8 cellular contexts compared by ENCODE assay signal in the genomic region with DNA sequence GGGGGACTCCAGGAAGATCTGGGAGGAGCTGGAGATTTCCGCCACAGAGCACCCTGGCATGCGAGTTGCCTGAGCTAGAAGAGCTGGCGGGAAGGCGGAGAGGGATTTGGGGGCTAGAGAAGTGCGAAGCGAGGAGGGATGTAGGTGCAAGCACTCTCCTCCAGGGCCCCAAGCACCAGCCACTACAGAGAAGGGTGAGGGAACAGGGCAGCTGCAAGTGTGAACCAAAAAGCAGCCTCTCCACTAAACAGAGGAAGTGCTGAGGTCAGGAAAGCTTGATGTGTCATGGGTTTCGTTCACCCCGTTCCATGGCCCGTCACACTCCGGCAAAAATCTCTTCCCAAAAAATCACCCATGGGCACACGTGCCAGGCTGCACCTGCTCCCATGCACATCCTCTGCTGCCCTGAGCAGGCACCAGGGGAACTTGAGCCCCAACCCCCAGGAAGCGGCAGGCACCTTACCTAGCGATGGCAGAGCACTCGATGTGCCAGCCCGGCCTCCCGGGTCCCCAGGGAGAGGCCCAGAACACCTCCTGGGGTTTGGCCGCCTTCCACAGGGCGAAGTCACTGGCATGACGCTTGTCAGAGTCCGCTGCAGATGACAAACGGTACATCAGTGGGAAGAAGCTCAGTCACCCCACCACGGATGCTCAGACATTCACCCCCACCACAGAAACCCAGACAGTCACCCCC. TPM values are rescaled to one million over a fixed set of nuclear protein-coding genes. Genes with fewer than 3 reads are reported as not detected.
DNase-seq lines count a peak whose midpoint lies in the region; ATAC-seq and TF ChIP-seq lines count a peak whose summit lies in the region.

No MANE protein-coding gene starts in this region.

- no peak overlapping the region for H3K4me3 Mint-ChIP-seq in chondrocyte (ENCODE audit: unreplicated experiment)

- TF ChIP-seq CTCF in RWPE1 (conservative IDR thresholded peaks at IDR 0.05; ENCODE audit: low read depth) (no peak), chondrocyte (IDR thresholded peaks at IDR 0.05) (no peak)

- H3K27ac Mint-ChIP-seq in chondrocyte (ENCODE audit: unreplicated experiment), result no peak overlapping the region

- CTCF ChIA-PET in RWPE1 (lab: Yijun Ruan, JAX), result no interaction called here

- H3K27me3 Mint-ChIP-seq in chondrocyte (ENCODE audit: low read depth), result no peaks in the 10 kb centered on the region

- H3K36me3 Mint-ChIP-seq in chondrocyte (ENCODE audit: low read depth), result peaks cover 43% of the 10 kb centered on the region

- POLR2A ChIA-PET in RWPE1 (lab: Yijun Ruan, JAX; ENCODE audit: low non-redundant PET), result no interaction called here

- H3K27ac ChIP-seq in RWPE1, result no peak overlapping the region

- DNase-seq in kidney tubule cell (ENCODE audit: low spot score) (peak; percentile 14), hepatic stellate cell (ENCODE audit: low spot score) (no peak), RWPE1 (ENCODE audit: low spot score) (no peak), SW 1271 (lab: John Stamatoyannopoulos, UW) (no peak), chondrocyte (ENCODE audit: low spot score) (no peak)

- ATAC-seq in GM18499 (IDR thresholded peaks at IDR 0.05; ENCODE audit: insufficient read depth, unreplicated experiment) (peak; percentile 63), GM21423 (IDR thresholded peaks at IDR 0.05; ENCODE audit: unreplicated experiment) (peak; percentile 67), HG03558 (IDR thresholded peaks at IDR 0.05; ENCODE audit: extremely low read depth, unreplicated experiment) (peak; percentile 48)

- peaks cover 6% of the 10 kb centered on the region for H3K9me3 Mint-ChIP-seq in chondrocyte (ENCODE audit: low read depth)

- H3K4me1 Mint-ChIP-seq in chondrocyte (ENCODE audit: low read depth), result peaks cover 9% of the 10 kb centered on the region

RNA-seq across cellular contexts. Expression of a gene that starts 29.3 kb away (rescaled TPM):
- 50.7 to 60.2 TPM (median 57.9 TPM) in 3 replicates for total RNA-seq in chondrocyte

RNA-seq across cellular contexts. Expression of a gene that starts 36.8 kb away (rescaled TPM):
- total RNA-seq in chondrocyte, result 11.7 to 14.3 TPM (median 13.4 TPM) in 3 replicates
